Comparison of ENCODE assay signal across 17 cellular contexts in genomic region chr6:63014290-63014689, GRCh38.
DNase-seq lines count a peak whose midpoint lies in the region; ATAC-seq, FAIRE-seq and TF ChIP-seq lines count a peak whose summit lies in the region.
"Had no signal": no experiment of that assay in that cellular context is flagged by ENCODE, and none has a peak within 500 bp of the region (broad histone marks: within the 10 kb centered on the region; RNA-seq: fewer than 3 reads in every experiment).

No MANE protein-coding gene starts in this region.

- H3K9me3 Mint-ChIP-seq in GM23338 (no peaks in the 10 kb centered on the region), astrocyte (ENCODE audit: unreplicated experiment) (no peaks in the 10 kb centered on the region)
- H3K9me3 Mint-ChIP-seq in naive thymus-derived CD8-positive, alpha-beta T cell = peaks cover 0 to 7% (median 0%) of the 10 kb centered on the region in 9 donors
- H3K9me3 Mint-ChIP-seq: CD4-positive, alpha-beta memory T cell had no signal

- FAIRE-seq in astrocyte (lab: Jason Lieb, UNC) = no peak
- FAIRE-seq: GM12878, GM18507, HTR-8/SVneo had no signal

- peaks cover 3% of the 10 kb centered on the region; the same call in 1 of the 3 replicates for H3K4me1 Mint-ChIP-seq in GM23338
- H3K4me1 Mint-ChIP-seq in astrocyte (ENCODE audit: low read depth, unreplicated experiment) = peaks cover 12% of the 10 kb centered on the region
- no peaks in the 10 kb centered on the region for H3K4me1 Mint-ChIP-seq in naive thymus-derived CD8-positive, alpha-beta T cell
- H3K4me1 Mint-ChIP-seq: B cell; CD4-positive, alpha-beta memory T cell had no signal

- no peaks in the 10 kb centered on the region for H3F3A ChIP-seq in GM23338 (replicated peaks; ENCODE audit: low read depth)

- no peak overlapping the region for H3K9ac ChIP-seq in astrocyte (ENCODE audit: low read length)

- no peak overlapping the region for H3K27ac Mint-ChIP-seq in GM23338
- peak overlapping the region; percentile 66 for H3K27ac Mint-ChIP-seq in astrocyte (ENCODE audit: unreplicated experiment)
- no peak overlapping the region for H3K27ac Mint-ChIP-seq in naive thymus-derived CD8-positive, alpha-beta T cell
- H3K27ac Mint-ChIP-seq: B cell; CD4-positive, alpha-beta memory T cell had no signal

- no peak for TF ChIP-seq POLR2A in suprapubic skin (IDR thresholded peaks at IDR 0.05)

- TF ChIP-seq EP300 in suprapubic skin (IDR thresholded peaks at IDR 0.05) = no peak

- 30% methylated on average over 1 of the region's 1 CpG for WGBS in suprapubic skin

- H4K20me1 ChIP-seq in GM23338 (replicated peaks; ENCODE audit: insufficient read depth) (no peaks in the 10 kb centered on the region), astrocyte (ENCODE audit: insufficient read depth, low read length) (no peaks in the 10 kb centered on the region)

- H3K9me2 ChIP-seq in GM23338 (ENCODE audit: insufficient read depth) = no peaks in the 10 kb centered on the region

- no peak overlapping the region for H3K4me2 ChIP-seq in GM23338
- no peak overlapping the region for H3K4me2 ChIP-seq in astrocyte (ENCODE audit: low read length)

- H3K36me3 Mint-ChIP-seq in GM23338 (ENCODE audit: low read depth) = no peaks in the 10 kb centered on the region; the same call in 2 of the 3 replicates
- H3K36me3 Mint-ChIP-seq in astrocyte (ENCODE audit: low read depth, unreplicated experiment) = peaks cover 1% of the 10 kb centered on the region
- no peaks in the 10 kb centered on the region for H3K36me3 Mint-ChIP-seq in naive thymus-derived CD8-positive, alpha-beta T cell
- H3K36me3 Mint-ChIP-seq: CD4-positive, alpha-beta memory T cell had no signal

- H3K4me3 Mint-ChIP-seq in GM23338 (no peak overlapping the region), astrocyte (ENCODE audit: unreplicated experiment) (no peak overlapping the region)
- H3K4me3 Mint-ChIP-seq in naive thymus-derived CD8-positive, alpha-beta T cell = no peak overlapping the region
- H3K4me3 Mint-ChIP-seq: B cell; CD4-positive, alpha-beta memory T cell had no signal

- ATAC-seq in GM23338 (no peak), GM21619 (IDR thresholded peaks at IDR 0.05; ENCODE audit: unreplicated experiment) (no peak)
- ATAC-seq in naive thymus-derived CD8-positive, alpha-beta T cell = no peak
- ATAC-seq: GM12878, HCT116 had no signal

- POLR2A ChIA-PET in naive thymus-derived CD8-positive, alpha-beta T cell (lab: Charles Lee) = no interaction called here

- H3K4me1 ChIP-seq in GM23338 (ENCODE audit: insufficient read depth) = no peaks in the 10 kb centered on the region; the same call in 1 of the 2 replicates
- no peaks in the 10 kb centered on the region for H3K4me1 ChIP-seq in astrocyte (ENCODE audit: insufficient read depth, low read length)
- no peaks in the 10 kb centered on the region for H3K4me1 ChIP-seq in suprapubic skin

- no peak overlapping the region for H3K27ac ChIP-seq in GM23338 (ENCODE audit: low read depth)
- H3K27ac ChIP-seq in astrocyte (ENCODE audit: low read depth, low read length) = no peak overlapping the region
- no peak overlapping the region for H3K27ac ChIP-seq in suprapubic skin

- H3K4me3 ChIP-seq in GM23338 = no peak overlapping the region
- H3K4me3 ChIP-seq in astrocyte (ENCODE audit: insufficient read depth, low read depth, low read length) = no peak overlapping the region
- no peak overlapping the region for H3K4me3 ChIP-seq in suprapubic skin
- H3K4me3 ChIP-seq: GM12878 had no signal

- H3K27me3 Mint-ChIP-seq in GM23338 (ENCODE audit: insufficient read depth, low read depth, poor library complexity) (no peaks in the 10 kb centered on the region), astrocyte (ENCODE audit: low read depth, unreplicated experiment) (no peaks in the 10 kb centered on the region)
- no peaks in the 10 kb centered on the region for H3K27me3 Mint-ChIP-seq in naive thymus-derived CD8-positive, alpha-beta T cell
- H3K27me3 Mint-ChIP-seq: B cell; CD4-positive, alpha-beta memory T cell had no signal

- H3K27me3 ChIP-seq in GM23338 (ENCODE audit: insufficient read depth) = no peaks in the 10 kb centered on the region
- H3K27me3 ChIP-seq in astrocyte (ENCODE audit: insufficient read depth, low read length) = no peaks in the 10 kb centered on the region
- H3K27me3 ChIP-seq in suprapubic skin = no peaks in the 10 kb centered on the region

- no peaks in the 10 kb centered on the region for H3K36me3 ChIP-seq in GM23338 (ENCODE audit: insufficient read depth)
- H3K36me3 ChIP-seq in astrocyte (ENCODE audit: insufficient read depth, low read length) = no peaks in the 10 kb centered on the region
- H3K36me3 ChIP-seq in suprapubic skin = no peaks in the 10 kb centered on the region

- H3K9me3 ChIP-seq in astrocyte (ENCODE audit: insufficient read depth, low read depth, low read length) (no peaks in the 10 kb centered on the region), suprapubic skin (no peaks in the 10 kb centered on the region)

- TF ChIP-seq CTCF in GM23338 (conservative IDR thresholded peaks at IDR 0.05; ENCODE audit: low read depth in 2 of 2) (no peak), astrocyte (IDR thresholded peaks at IDR 0.05; ENCODE audit: insufficient read depth, low read depth, low read length) (no peak), suprapubic skin (IDR thresholded peaks at IDR 0.05) (no peak)

- H3K79me2 ChIP-seq in GM23338 (replicated peaks; ENCODE audit: insufficient read depth) = no peaks in the 10 kb centered on the region
- no peaks in the 10 kb centered on the region for H3K79me2 ChIP-seq in astrocyte (ENCODE audit: insufficient read depth, low read length)

- H2AFZ ChIP-seq in GM23338 (no peak overlapping the region), astrocyte (ENCODE audit: low read depth, low read length) (no peak overlapping the region)

- DNase-seq in GM23338 (ENCODE audit: low spot score) (peak; percentile 24), astrocyte (ENCODE audit: low read depth) (no peak), kidney tubule cell (ENCODE audit: low spot score) (peak; percentile 10), renal cortical epithelial cell (ENCODE audit: low read depth) (peak; percentile 75), suprapubic skin (ENCODE audit: low spot score in 2 of 2) (no peak)
- DNase-seq in naive thymus-derived CD8-positive, alpha-beta T cell = no peak
- no peak for DNase-seq in activated CD4-positive, CD25-positive, alpha-beta regulatory T cell (lab: John Stamatoyannopoulos, UW)
- DNase-seq: C1 segment of cervical spinal cord; CD4-positive, alpha-beta memory T cell; DMS79; GOT3 had no signal

TF ChIP-seq in GM23338, 12 proteins besides CTCF, POLR2A, EP300 and RAD21 (continues in another document):
- no peak for TF ChIP-seq ZNF331 (CRISPR knock-in tag; IDR thresholded peaks at IDR 0.05; ENCODE audit: low read depth)
- TF ChIP-seq JUNB (IDR thresholded peaks at IDR 0.05; ENCODE audit: unreplicated experiment) = no peak
- TF ChIP-seq ZNF114 (CRISPR knock-in tag; IDR thresholded peaks at IDR 0.05) = no peak
- TF ChIP-seq EZH2phosphoT487 (IDR thresholded peaks at IDR 0.05; ENCODE audit: unreplicated experiment) = no peak
- TF ChIP-seq POLR2AphosphoS5 (IDR thresholded peaks at IDR 0.05; ENCODE audit: low read depth) = no peak
- no peak for TF ChIP-seq REST (IDR thresholded peaks at IDR 0.05; ENCODE audit: unreplicated experiment)

Comparison
In these comparisons a context has a peak if more than half of its experiments do, and no peak if none do; other contexts are left out.
1. DNase-seq: peak in GM23338 (single experiment), kidney tubule cell (single experiment) and renal cortical epithelial cell (single experiment); none in astrocyte (single experiment), naive thymus-derived CD8-positive, alpha-beta T cell (0 of 10), suprapubic skin (0 of 2) and activated CD4-positive, CD25-positive, alpha-beta regulatory T cell (0 of 4).